1 cellular context compared by ENCODE assay signal in the genomic region with DNA sequence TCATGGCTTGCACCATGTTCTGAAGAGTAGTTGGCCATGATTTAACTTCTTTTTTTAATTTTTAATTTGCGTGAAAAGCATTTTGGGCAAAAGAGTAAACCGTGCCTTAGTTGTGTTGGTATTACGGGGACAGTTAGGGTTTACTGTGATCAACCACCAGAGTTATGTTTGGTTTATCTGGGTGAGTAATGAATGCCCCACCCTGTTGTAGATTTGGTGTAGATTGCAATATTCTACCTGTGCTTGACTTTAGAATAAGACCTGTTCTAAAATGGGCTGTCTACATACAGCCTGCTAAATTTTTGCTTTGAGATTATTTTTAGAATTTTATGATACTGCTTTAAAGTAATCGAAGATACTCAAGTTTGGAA.
A peak's percentile ranks its signal among the peaks of the same experiment; 100 is the strongest.
TF ChIP-seq lines count a peak whose summit lies in the region.

No MANE protein-coding gene starts in this region.

TF ChIP-seq in K562, 482 proteins besides CTCF, POLR2A, EP300 and RAD21 (continued from another document and continues in another):
- TF ChIP-seq ZNF507 (tag; conservative IDR thresholded peaks at IDR 0.05), result no peak
- TF ChIP-seq, protein P1, sequence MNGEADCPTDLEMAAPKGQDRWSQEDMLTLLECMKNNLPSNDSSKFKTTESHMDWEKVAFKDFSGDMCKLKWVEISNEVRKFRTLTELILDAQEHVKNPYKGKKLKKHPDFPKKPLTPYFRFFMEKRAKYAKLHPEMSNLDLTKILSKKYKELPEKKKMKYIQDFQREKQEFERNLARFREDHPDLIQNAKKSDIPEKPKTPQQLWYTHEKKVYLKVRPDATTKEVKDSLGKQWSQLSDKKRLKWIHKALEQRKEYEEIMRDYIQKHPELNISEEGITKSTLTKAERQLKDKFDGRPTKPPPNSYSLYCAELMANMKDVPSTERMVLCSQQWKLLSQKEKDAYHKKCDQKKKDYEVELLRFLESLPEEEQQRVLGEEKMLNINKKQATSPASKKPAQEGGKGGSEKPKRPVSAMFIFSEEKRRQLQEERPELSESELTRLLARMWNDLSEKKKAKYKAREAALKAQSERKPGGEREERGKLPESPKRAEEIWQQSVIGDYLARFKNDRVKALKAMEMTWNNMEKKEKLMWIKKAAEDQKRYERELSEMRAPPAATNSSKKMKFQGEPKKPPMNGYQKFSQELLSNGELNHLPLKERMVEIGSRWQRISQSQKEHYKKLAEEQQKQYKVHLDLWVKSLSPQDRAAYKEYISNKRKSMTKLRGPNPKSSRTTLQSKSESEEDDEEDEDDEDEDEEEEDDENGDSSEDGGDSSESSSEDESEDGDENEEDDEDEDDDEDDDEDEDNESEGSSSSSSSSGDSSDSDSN (IDR thresholded peaks at IDR 0.05; ENCODE audit: borderline replicate concordance in 1 of 2, low read depth in 2 of 2, low read length in 2 of 2), result 0 out of 4 replicates have a peak, but pooled peaks of 1 of the 2 experiments have one; percentile 45
- no peak for TF ChIP-seq TBL1XR1 (IDR thresholded peaks at IDR 0.05; ENCODE audit: low read length in 2 of 2)
- TF ChIP-seq, protein P2, sequence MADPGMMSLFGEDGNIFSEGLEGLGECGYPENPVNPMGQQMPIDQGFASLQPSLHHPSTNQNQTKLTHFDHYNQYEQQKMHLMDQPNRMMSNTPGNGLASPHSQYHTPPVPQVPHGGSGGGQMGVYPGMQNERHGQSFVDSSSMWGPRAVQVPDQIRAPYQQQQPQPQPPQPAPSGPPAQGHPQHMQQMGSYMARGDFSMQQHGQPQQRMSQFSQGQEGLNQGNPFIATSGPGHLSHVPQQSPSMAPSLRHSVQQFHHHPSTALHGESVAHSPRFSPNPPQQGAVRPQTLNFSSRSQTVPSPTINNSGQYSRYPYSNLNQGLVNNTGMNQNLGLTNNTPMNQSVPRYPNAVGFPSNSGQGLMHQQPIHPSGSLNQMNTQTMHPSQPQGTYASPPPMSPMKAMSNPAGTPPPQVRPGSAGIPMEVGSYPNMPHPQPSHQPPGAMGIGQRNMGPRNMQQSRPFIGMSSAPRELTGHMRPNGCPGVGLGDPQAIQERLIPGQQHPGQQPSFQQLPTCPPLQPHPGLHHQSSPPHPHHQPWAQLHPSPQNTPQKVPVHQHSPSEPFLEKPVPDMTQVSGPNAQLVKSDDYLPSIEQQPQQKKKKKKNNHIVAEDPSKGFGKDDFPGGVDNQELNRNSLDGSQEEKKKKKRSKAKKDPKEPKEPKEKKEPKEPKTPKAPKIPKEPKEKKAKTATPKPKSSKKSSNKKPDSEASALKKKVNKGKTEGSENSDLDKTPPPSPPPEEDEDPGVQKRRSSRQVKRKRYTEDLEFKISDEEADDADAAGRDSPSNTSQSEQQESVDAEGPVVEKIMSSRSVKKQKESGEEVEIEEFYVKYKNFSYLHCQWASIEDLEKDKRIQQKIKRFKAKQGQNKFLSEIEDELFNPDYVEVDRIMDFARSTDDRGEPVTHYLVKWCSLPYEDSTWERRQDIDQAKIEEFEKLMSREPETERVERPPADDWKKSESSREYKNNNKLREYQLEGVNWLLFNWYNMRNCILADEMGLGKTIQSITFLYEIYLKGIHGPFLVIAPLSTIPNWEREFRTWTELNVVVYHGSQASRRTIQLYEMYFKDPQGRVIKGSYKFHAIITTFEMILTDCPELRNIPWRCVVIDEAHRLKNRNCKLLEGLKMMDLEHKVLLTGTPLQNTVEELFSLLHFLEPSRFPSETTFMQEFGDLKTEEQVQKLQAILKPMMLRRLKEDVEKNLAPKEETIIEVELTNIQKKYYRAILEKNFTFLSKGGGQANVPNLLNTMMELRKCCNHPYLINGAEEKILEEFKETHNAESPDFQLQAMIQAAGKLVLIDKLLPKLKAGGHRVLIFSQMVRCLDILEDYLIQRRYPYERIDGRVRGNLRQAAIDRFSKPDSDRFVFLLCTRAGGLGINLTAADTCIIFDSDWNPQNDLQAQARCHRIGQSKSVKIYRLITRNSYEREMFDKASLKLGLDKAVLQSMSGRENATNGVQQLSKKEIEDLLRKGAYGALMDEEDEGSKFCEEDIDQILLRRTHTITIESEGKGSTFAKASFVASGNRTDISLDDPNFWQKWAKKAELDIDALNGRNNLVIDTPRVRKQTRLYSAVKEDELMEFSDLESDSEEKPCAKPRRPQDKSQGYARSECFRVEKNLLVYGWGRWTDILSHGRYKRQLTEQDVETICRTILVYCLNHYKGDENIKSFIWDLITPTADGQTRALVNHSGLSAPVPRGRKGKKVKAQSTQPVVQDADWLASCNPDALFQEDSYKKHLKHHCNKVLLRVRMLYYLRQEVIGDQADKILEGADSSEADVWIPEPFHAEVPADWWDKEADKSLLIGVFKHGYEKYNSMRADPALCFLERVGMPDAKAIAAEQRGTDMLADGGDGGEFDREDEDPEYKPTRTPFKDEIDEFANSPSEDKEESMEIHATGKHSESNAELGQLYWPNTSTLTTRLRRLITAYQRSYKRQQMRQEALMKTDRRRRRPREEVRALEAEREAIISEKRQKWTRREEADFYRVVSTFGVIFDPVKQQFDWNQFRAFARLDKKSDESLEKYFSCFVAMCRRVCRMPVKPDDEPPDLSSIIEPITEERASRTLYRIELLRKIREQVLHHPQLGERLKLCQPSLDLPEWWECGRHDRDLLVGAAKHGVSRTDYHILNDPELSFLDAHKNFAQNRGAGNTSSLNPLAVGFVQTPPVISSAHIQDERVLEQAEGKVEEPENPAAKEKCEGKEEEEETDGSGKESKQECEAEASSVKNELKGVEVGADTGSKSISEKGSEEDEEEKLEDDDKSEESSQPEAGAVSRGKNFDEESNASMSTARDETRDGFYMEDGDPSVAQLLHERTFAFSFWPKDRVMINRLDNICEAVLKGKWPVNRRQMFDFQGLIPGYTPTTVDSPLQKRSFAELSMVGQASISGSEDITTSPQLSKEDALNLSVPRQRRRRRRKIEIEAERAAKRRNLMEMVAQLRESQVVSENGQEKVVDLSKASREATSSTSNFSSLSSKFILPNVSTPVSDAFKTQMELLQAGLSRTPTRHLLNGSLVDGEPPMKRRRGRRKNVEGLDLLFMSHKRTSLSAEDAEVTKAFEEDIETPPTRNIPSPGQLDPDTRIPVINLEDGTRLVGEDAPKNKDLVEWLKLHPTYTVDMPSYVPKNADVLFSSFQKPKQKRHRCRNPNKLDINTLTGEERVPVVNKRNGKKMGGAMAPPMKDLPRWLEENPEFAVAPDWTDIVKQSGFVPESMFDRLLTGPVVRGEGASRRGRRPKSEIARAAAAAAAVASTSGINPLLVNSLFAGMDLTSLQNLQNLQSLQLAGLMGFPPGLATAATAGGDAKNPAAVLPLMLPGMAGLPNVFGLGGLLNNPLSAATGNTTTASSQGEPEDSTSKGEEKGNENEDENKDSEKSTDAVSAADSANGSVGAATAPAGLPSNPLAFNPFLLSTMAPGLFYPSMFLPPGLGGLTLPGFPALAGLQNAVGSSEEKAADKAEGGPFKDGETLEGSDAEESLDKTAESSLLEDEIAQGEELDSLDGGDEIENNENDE (IDR thresholded peaks at IDR 0.05; ENCODE audit: low read depth, low read length), result no peak
- no peak for TF ChIP-seq ARID2 (IDR thresholded peaks at IDR 0.05)
- TF ChIP-seq, protein P3, sequence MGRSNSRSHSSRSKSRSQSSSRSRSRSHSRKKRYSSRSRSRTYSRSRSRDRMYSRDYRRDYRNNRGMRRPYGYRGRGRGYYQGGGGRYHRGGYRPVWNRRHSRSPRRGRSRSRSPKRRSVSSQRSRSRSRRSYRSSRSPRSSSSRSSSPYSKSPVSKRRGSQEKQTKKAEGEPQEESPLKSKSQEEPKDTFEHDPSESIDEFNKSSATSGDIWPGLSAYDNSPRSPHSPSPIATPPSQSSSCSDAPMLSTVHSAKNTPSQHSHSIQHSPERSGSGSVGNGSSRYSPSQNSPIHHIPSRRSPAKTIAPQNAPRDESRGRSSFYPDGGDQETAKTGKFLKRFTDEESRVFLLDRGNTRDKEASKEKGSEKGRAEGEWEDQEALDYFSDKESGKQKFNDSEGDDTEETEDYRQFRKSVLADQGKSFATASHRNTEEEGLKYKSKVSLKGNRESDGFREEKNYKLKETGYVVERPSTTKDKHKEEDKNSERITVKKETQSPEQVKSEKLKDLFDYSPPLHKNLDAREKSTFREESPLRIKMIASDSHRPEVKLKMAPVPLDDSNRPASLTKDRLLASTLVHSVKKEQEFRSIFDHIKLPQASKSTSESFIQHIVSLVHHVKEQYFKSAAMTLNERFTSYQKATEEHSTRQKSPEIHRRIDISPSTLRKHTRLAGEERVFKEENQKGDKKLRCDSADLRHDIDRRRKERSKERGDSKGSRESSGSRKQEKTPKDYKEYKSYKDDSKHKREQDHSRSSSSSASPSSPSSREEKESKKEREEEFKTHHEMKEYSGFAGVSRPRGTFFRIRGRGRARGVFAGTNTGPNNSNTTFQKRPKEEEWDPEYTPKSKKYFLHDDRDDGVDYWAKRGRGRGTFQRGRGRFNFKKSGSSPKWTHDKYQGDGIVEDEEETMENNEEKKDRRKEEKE (IDR thresholded peaks at IDR 0.05; ENCODE audit: borderline replicate concordance in 1 of 2, control insufficient read depth in 1 of 2, low read depth in 2 of 2, low read length in 1 of 2), result no peak
- TF ChIP-seq NR2C2 (CRISPR knock-in tag; IDR thresholded peaks at IDR 0.05), result no peak
- no peak for TF ChIP-seq NR2C2 (tag; IDR thresholded peaks at IDR 0.05)
- no peak for TF ChIP-seq HDAC2 (IDR thresholded peaks at IDR 0.05)
- TF ChIP-seq ZNF561 (CRISPR knock-in tag; conservative IDR thresholded peaks at IDR 0.05), result no peak
- no peak for TF ChIP-seq TAF1 (IDR thresholded peaks at IDR 0.05; ENCODE audit: control insufficient read depth, extremely low read depth, insufficient read depth, low read length, severe bottlenecking)
- TF ChIP-seq, protein P4, sequence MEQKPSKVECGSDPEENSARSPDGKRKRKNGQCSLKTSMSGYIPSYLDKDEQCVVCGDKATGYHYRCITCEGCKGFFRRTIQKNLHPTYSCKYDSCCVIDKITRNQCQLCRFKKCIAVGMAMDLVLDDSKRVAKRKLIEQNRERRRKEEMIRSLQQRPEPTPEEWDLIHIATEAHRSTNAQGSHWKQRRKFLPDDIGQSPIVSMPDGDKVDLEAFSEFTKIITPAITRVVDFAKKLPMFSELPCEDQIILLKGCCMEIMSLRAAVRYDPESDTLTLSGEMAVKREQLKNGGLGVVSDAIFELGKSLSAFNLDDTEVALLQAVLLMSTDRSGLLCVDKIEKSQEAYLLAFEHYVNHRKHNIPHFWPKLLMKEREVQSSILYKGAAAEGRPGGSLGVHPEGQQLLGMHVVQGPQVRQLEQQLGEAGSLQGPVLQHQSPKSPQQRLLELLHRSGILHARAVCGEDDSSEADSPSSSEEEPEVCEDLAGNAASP (IDR thresholded peaks at IDR 0.05), result 0 out of 2 replicates have a peak, but pooled peaks have one; percentile 29
- TF ChIP-seq ZNF274 (IDR thresholded peaks at IDR 0.05; ENCODE audit: borderline replicate concordance, low read depth, low read length), result no peak
- no peak for TF ChIP-seq CEBPG (CRISPR knock-in tag; IDR thresholded peaks at IDR 0.05)
- 0 out of 4 replicates have a peak, but pooled peaks of 1 of the 2 experiments have one; percentile 18 for TF ChIP-seq CEBPG (tag; conservative IDR thresholded peaks at IDR 0.05 in 1 of 2, IDR thresholded peaks at IDR 0.05 in 1 of 2)
- 0 out of 2 replicates have a peak, but pooled peaks have one; percentile 18 for TF ChIP-seq SMARCE1 (IDR thresholded peaks at IDR 0.05)
- no peak for TF ChIP-seq PHF8 (IDR thresholded peaks at IDR 0.05; ENCODE audit: borderline replicate concordance, low read length)
- TF ChIP-seq PURB (CRISPR knock-in tag; IDR thresholded peaks at IDR 0.05; ENCODE audit: low read depth), result no peak
- no peak for TF ChIP-seq CXXC5 (CRISPR knock-in tag; IDR thresholded peaks at IDR 0.05)
- peak; percentile 32; the same call in 1 of the 2 replicates for TF ChIP-seq ZEB2 (IDR thresholded peaks at IDR 0.05)
- no peak for TF ChIP-seq CBFA2T2 (conservative IDR thresholded peaks at IDR 0.05)
- no peak; the same call in 1 of the 2 replicates for TF ChIP-seq GTF2F1 (IDR thresholded peaks at IDR 0.05; ENCODE audit: low read depth, low read length)
- no peak for TF ChIP-seq MTA3 (IDR thresholded peaks at IDR 0.05; ENCODE audit: borderline replicate concordance)
- 0 out of 2 replicates have a peak, but pooled peaks have one; percentile 52 for TF ChIP-seq KLF1 (tag; IDR thresholded peaks at IDR 0.05)
- TF ChIP-seq ZNF23 (CRISPR knock-in tag; IDR thresholded peaks at IDR 0.05), result no peak
- TF ChIP-seq ARID1B (IDR thresholded peaks at IDR 0.05), result peak; percentile 45; the same call in 1 of the 2 replicates
- TF ChIP-seq, protein P5, sequence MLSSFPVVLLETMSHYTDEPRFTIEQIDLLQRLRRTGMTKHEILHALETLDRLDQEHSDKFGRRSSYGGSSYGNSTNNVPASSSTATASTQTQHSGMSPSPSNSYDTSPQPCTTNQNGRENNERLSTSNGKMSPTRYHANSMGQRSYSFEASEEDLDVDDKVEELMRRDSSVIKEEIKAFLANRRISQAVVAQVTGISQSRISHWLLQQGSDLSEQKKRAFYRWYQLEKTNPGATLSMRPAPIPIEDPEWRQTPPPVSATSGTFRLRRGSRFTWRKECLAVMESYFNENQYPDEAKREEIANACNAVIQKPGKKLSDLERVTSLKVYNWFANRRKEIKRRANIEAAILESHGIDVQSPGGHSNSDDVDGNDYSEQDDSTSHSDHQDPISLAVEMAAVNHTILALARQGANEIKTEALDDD (IDR thresholded peaks at IDR 0.05), result peak; percentile 97
- no peak for TF ChIP-seq BRD4 (IDR thresholded peaks at IDR 0.05)
